9 cellular contexts compared by ENCODE assay signal in the genomic region with DNA sequence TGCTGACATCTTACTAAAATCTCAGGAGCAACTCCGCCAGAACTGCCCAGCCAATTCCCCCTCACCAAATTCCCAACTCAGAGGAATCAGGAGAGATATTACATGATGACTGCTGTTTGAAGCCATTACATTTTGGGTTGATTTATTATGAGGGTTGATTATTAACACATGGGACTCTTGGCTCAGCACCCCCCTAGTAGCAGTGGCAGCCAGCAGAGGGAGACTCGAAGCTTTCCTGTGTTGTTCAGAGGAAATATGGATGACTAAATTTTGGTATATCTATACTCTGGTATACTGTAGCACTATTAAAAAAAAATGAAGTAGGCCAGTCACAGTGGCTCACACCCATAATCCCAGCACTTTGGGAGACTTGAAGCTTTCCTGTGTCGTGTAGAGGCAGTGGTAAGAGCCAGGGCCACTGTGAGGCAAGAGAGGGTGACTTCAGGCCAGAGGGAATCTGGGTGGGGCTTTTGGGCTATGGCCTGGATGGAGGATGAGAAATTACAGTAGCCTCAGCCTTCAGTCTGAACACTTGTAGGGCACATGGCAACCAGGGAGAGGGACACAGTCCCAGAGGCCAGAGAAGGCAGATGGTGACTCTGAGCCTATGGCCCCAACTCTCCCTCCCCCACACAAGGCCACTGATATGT.
A peak's percentile ranks its signal among the peaks of the same experiment; 100 is the strongest.
DNase-seq lines count a peak whose midpoint lies in the region; ATAC-seq and TF ChIP-seq lines count a peak whose summit lies in the region.
"Had no signal": no experiment of that assay in that cellular context is flagged by ENCODE, and none has a peak within 500 bp of the region (broad histone marks: within the 10 kb centered on the region; RNA-seq: fewer than 3 reads in every experiment).

No MANE protein-coding gene starts in this region.

- DNase-seq in EH (ENCODE audit: low read depth) = peak; percentile 62
- DNase-seq in HT-29 (ENCODE audit: low spot score) = peak; percentile 47
- peak; percentile 29 for DNase-seq in adipocyte (ENCODE audit: low read depth)
- DNase-seq in memory B cell (ENCODE audit: low spot score in 2 of 2) = no peak
- no peak for DNase-seq in midbrain (lab: John Stamatoyannopoulos, UW)
- no peak for DNase-seq in upper lobe of left lung
- DNase-seq: activated naive CD8-positive, alpha-beta T cell treated with anti-CD3 and anti-CD28 coated beads for 36 hours; ovary had no signal

- peak; percentile 64 for ATAC-seq in memory B cell (ENCODE audit: low read depth)
- no peak for ATAC-seq in GM19328 (IDR thresholded peaks at IDR 0.05; ENCODE audit: unreplicated experiment)
- ATAC-seq in upper lobe of left lung (ENCODE audit: low FRiP score in 2 of 2) = no peak

- H3K27me3 ChIP-seq in adipocyte (replicated peaks; ENCODE audit: control insufficient read depth, insufficient read depth, low read length) (peaks cover 10% of the 10 kb centered on the region), upper lobe of left lung (no peaks in the 10 kb centered on the region)
- H3K27me3 ChIP-seq: ovary had no signal

- TF ChIP-seq POLR2A in upper lobe of left lung (IDR thresholded peaks at IDR 0.05) = no peak

- H3K36me3 Mint-ChIP-seq in memory B cell = no peaks in the 10 kb centered on the region
- H3K36me3 Mint-ChIP-seq: activated naive CD8-positive, alpha-beta T cell treated with anti-CD3 and anti-CD28 coated beads for 36 hours had no signal

- H3K4me3 ChIP-seq in adipocyte (ENCODE audit: low read length) (no peak overlapping the region), upper lobe of left lung (no peak overlapping the region)
- H3K4me3 ChIP-seq: ovary had no signal

- TF ChIP-seq CTCF in upper lobe of left lung (IDR thresholded peaks at IDR 0.05) = no peak

- peak overlapping the region; percentile 1 for H3K27ac Mint-ChIP-seq in memory B cell
- H3K27ac Mint-ChIP-seq: activated naive CD8-positive, alpha-beta T cell treated with anti-CD3 and anti-CD28 coated beads for 36 hours had no signal

- H3K36me3 ChIP-seq in adipocyte (ENCODE audit: control insufficient read depth, insufficient read depth, low read length, severe bottlenecking) (no peaks in the 10 kb centered on the region), upper lobe of left lung (no peaks in the 10 kb centered on the region)
- H3K36me3 ChIP-seq: ovary had no signal

- no peaks in the 10 kb centered on the region for H3K9me3 Mint-ChIP-seq in memory B cell
- H3K9me3 Mint-ChIP-seq: activated naive CD8-positive, alpha-beta T cell treated with anti-CD3 and anti-CD28 coated beads for 36 hours had no signal

- 49 to 61% methylated on average over 3 of the region's 3 CpGs for WGBS in upper lobe of left lung, 2 donors

- no peak overlapping the region for H3K9ac ChIP-seq in adipocyte (ENCODE audit: low read length)

- H3K4me3 Mint-ChIP-seq in memory B cell = no peak overlapping the region
- H3K4me3 Mint-ChIP-seq: activated naive CD8-positive, alpha-beta T cell treated with anti-CD3 and anti-CD28 coated beads for 36 hours had no signal

- H3K9me3 ChIP-seq in adipocyte (ENCODE audit: control insufficient read depth, low read length) (peaks cover 4% of the 10 kb centered on the region), upper lobe of left lung (peaks cover 0 to 6% (median 4%) of the 10 kb centered on the region in 4 donors)
- H3K9me3 ChIP-seq: ovary had no signal

- peaks cover 15% of the 10 kb centered on the region for H3K4me1 Mint-ChIP-seq in memory B cell
- H3K4me1 Mint-ChIP-seq: activated naive CD8-positive, alpha-beta T cell treated with anti-CD3 and anti-CD28 coated beads for 36 hours had no signal

- H3K27me3 Mint-ChIP-seq in memory B cell = no peaks in the 10 kb centered on the region

- H3K27ac ChIP-seq in upper lobe of left lung = no peak overlapping the region
- H3K27ac ChIP-seq: ovary had no signal

- H3K4me1 ChIP-seq in adipocyte (ENCODE audit: control insufficient read depth, insufficient read depth, low read length) = peaks cover 23% of the 10 kb centered on the region
- H3K4me1 ChIP-seq in upper lobe of left lung = peaks cover 0 to 6% (median 2%) of the 10 kb centered on the region in 4 donors

- TF ChIP-seq EP300 in upper lobe of left lung (IDR thresholded peaks at IDR 0.05) = no peak

Comparison
In these comparisons a context has a peak if more than half of its experiments do, and no peak if none do; other contexts are left out.
1. DNase-seq: peak in EH (single experiment), HT-29 (single experiment) and adipocyte (single experiment); none in memory B cell (0 of 2), midbrain (single experiment) and upper lobe of left lung (0 of 2).